25 cellular contexts compared by ENCODE assay signal in genomic region chr9:135588886-135589595, GRCh38. TPM values are rescaled to one million over a fixed set of nuclear protein-coding genes. Genes with fewer than 3 reads are reported as not detected.
A peak's percentile ranks its signal among the peaks of the same experiment; 100 is the strongest.
DNase-seq lines count a peak whose midpoint lies in the region; ATAC-seq and TF ChIP-seq lines count a peak whose summit lies in the region.
"Had no signal": no experiment of that assay in that cellular context is flagged by ENCODE, and none has a peak within 500 bp of the region (broad histone marks: within the 10 kb centered on the region; RNA-seq: fewer than 3 reads in every experiment).

No MANE protein-coding gene starts in this region.

- no peak overlapping the region for H3K4me3 Mint-ChIP-seq in natural killer cell treated with Interleukin-12 subunit alpha and Interleukin-12 subunit beta and Interleukin-15 and Interleukin-18, amount 100 ng/mL, for 72 hours
- H3K4me3 Mint-ChIP-seq in natural killer cell: no peak overlapping the region
- H3K4me3 Mint-ChIP-seq: brain; neural progenitor cell; stimulated activated naive CD8-positive, alpha-beta T cell treated with anti-CD3 and anti-CD28 coated beads, Interleukin-15, Interleukin-2, amounts not matched to agents 100 ng/mL and 50 ng/mL, for 24 hours had no signal

- H3K27me3 Mint-ChIP-seq in natural killer cell treated with Interleukin-12 subunit alpha and Interleukin-12 subunit beta and Interleukin-15 and Interleukin-18, amount 100 ng/mL, for 72 hours: peaks cover 7 to 8% of the 10 kb centered on the region in 2 donors
- peaks cover 2 to 17% of the 10 kb centered on the region in 2 donors for H3K27me3 Mint-ChIP-seq in natural killer cell (ENCODE audit: low read depth in 2 of 2)

- H3K36me3 Mint-ChIP-seq in natural killer cell treated with Interleukin-12 subunit alpha and Interleukin-12 subunit beta and Interleukin-15 and Interleukin-18, amount 100 ng/mL, for 72 hours: no peaks in the 10 kb centered on the region
- no peaks in the 10 kb centered on the region for H3K36me3 Mint-ChIP-seq in natural killer cell
- H3K36me3 Mint-ChIP-seq: brain, neural progenitor cell had no signal

- intact Hi-C loops in natural killer cell (cut with micrococcal nuclease): no loop called here
- intact Hi-C loops in sciatic nerve (cut with DNase I): no loop called here

- ATAC-seq in natural killer cell treated with Interleukin-12 subunit alpha and Interleukin-12 subunit beta and Interleukin-15 and Interleukin-18, amount 100 ng/mL, for 72 hours: peak in 1 of 2 donors; percentile 17
- no peak for ATAC-seq in natural killer cell
- ATAC-seq in sciatic nerve: no peak
- ATAC-seq: HCT116 had no signal

- peak; percentile 53 for DNase-seq in natural killer cell treated with Interleukin-12 subunit alpha and Interleukin-12 subunit beta and Interleukin-15 and Interleukin-18, amount 100 ng/mL, for 72 hours (ENCODE audit: low spot score)
- no peak for DNase-seq in natural killer cell
- DNase-seq in epidermal melanocyte (ENCODE audit: insufficient read length, low spot score): peak; percentile 3
- DNase-seq in sciatic nerve (ENCODE audit: low spot score): peak; percentile 44
- DNase-seq in DMS53 (lab: John Stamatoyannopoulos, UW): no peak
- DNase-seq in GM13977 (ENCODE audit: low spot score): no peak
- no peak for DNase-seq in activated effector memory CD4-positive, alpha-beta T cell treated with Interleukin-2 at 50 U/mL for 16 hours
- no peak for DNase-seq in SW 1271 (lab: John Stamatoyannopoulos, UW)
- DNase-seq: ACHN; effector CD8-positive, alpha-beta T cell; glutamatergic neuron; KBM-7; MG63; NCI-H1417; NCI-H774; SK-N-SH; T-helper 2 cell had no signal

- no peaks in the 10 kb centered on the region for H3K9me3 Mint-ChIP-seq in natural killer cell treated with Interleukin-12 subunit alpha and Interleukin-12 subunit beta and Interleukin-15 and Interleukin-18, amount 100 ng/mL, for 72 hours
- no peaks in the 10 kb centered on the region for H3K9me3 Mint-ChIP-seq in natural killer cell
- H3K9me3 Mint-ChIP-seq: neural progenitor cell; stimulated activated naive CD8-positive, alpha-beta T cell treated with anti-CD3 and anti-CD28 coated beads, Interleukin-15, Interleukin-2, amounts not matched to agents 100 ng/mL and 50 ng/mL, for 24 hours had no signal

- in situ Hi-C loops in GM13977 (cut with MboI; ENCODE audit: low pct_unique_long_range_greater_than_20kb, low sequenced_read_pairs, unreplicated experiment): no loop called here

- H3K4me1 Mint-ChIP-seq in natural killer cell treated with Interleukin-12 subunit alpha and Interleukin-12 subunit beta and Interleukin-15 and Interleukin-18, amount 100 ng/mL, for 72 hours (ENCODE audit: low read depth in 2 of 2): no peaks in the 10 kb centered on the region
- no peaks in the 10 kb centered on the region for H3K4me1 Mint-ChIP-seq in natural killer cell
- H3K4me1 Mint-ChIP-seq: brain, neural progenitor cell had no signal

- TF ChIP-seq CTCF in natural killer cell (IDR thresholded peaks at IDR 0.05): no peak
- no peak for TF ChIP-seq CTCF in GM13977 (IDR thresholded peaks at IDR 0.05; ENCODE audit: extremely low read depth, insufficient read depth, missing control alignments)

- H3K27ac Mint-ChIP-seq in natural killer cell treated with Interleukin-12 subunit alpha and Interleukin-12 subunit beta and Interleukin-15 and Interleukin-18, amount 100 ng/mL, for 72 hours: no peak overlapping the region
- H3K27ac Mint-ChIP-seq in natural killer cell: no peak overlapping the region
- H3K27ac Mint-ChIP-seq: brain; neural progenitor cell; progenitor cell of endocrine pancreas; stimulated activated naive CD8-positive, alpha-beta T cell treated with anti-CD3 and anti-CD28 coated beads, Interleukin-15, Interleukin-2, amounts not matched to agents 100 ng/mL and 50 ng/mL, for 24 hours had no signal

RNA-seq across cellular contexts. Expression of gene PAEP, which starts 27.5 kb away (rescaled TPM):
- total RNA-seq in natural killer cell treated with Interleukin-12 subunit alpha and Interleukin-12 subunit beta and Interleukin-15 and Interleukin-18, amount 100 ng/mL, for 72 hours: not detected
- not detected for total RNA-seq in natural killer cell
- not detected for total RNA-seq in sciatic nerve
- total RNA-seq: epithelial cell of proximal tubule, kidney epithelial cell, lung microvascular endothelial cell, progenitor cell of endocrine pancreas had no signal

RNA-seq across cellular contexts. Expression of gene OBP2A, which starts 43.1 kb away (rescaled TPM):
- not detected for total RNA-seq in natural killer cell treated with Interleukin-12 subunit alpha and Interleukin-12 subunit beta and Interleukin-15 and Interleukin-18, amount 100 ng/mL, for 72 hours
- total RNA-seq in natural killer cell (not detected), sciatic nerve (not detected)
- total RNA-seq: epithelial cell of proximal tubule, kidney epithelial cell, lung microvascular endothelial cell, progenitor cell of endocrine pancreas had no signal

RNA-seq across cellular contexts. Expression of gene GLT6D1, which starts 50.3 kb away (rescaled TPM):
- total RNA-seq in natural killer cell treated with Interleukin-12 subunit alpha and Interleukin-12 subunit beta and Interleukin-15 and Interleukin-18, amount 100 ng/mL, for 72 hours: not detected
- total RNA-seq in natural killer cell (not detected), sciatic nerve (not detected)
- total RNA-seq: epithelial cell of proximal tubule, kidney epithelial cell, lung microvascular endothelial cell, progenitor cell of endocrine pancreas had no signal

Comparison
In these comparisons a context has a peak if more than half of its experiments do, and no peak if none do; other contexts are left out.
1. DNase-seq: peak in natural killer cell treated with Interleukin-12 subunit alpha and Interleukin-12 subunit beta and Interleukin-15 and Interleukin-18, amount 100 ng/mL, for 72 hours (single experiment), epidermal melanocyte (single experiment) and sciatic nerve (single experiment); none in natural killer cell (single experiment), DMS53 (single experiment), GM13977 (single experiment), activated effector memory CD4-positive, alpha-beta T cell treated with Interleukin-2 at 50 U/mL for 16 hours (single experiment) and SW 1271 (0 of 2).